Comparison of ENCODE assay signal across 13 cellular contexts in genomic region chr1:218537131-218537904, GRCh38.
DNase-seq lines count a peak whose midpoint lies in the region; ATAC-seq and TF ChIP-seq lines count a peak whose summit lies in the region.
"Had no signal": no experiment of that assay in that cellular context is flagged by ENCODE, and none has a peak within 500 bp of the region (broad histone marks: within the 10 kb centered on the region; RNA-seq: fewer than 3 reads in every experiment).

No MANE protein-coding gene starts in this region.

- no peaks in the 10 kb centered on the region for H3K4me1 Mint-ChIP-seq in activated T-helper 2 cell treated with anti-CD3 and anti-CD28 coated beads, Interferon-gamma antibody, Interleukin-2, Interleukin-4, amounts not matched to agents 10 μg/mL and 5 μg/mL and 100 μg/mL, durations not matched to agents 14 hours and 24 hours and 36 hours (ENCODE audit: low read depth)
- H3K4me1 Mint-ChIP-seq: activated CD4-positive, alpha-beta memory T cell treated with anti-CD3 and anti-CD28 coated beads, Interleukin-2, amount 10 ng/mL, durations not matched to agents 7 days and 5 days had no signal

- H3K4me3 Mint-ChIP-seq in activated T-helper 2 cell treated with anti-CD3 and anti-CD28 coated beads, Interferon-gamma antibody, Interleukin-2, Interleukin-4, amounts not matched to agents 10 μg/mL and 5 μg/mL and 100 μg/mL, durations not matched to agents 14 hours and 24 hours and 36 hours (ENCODE audit: low read depth) = no peak overlapping the region
- H3K4me3 Mint-ChIP-seq: activated CD4-positive, alpha-beta memory T cell treated with anti-CD3 and anti-CD28 coated beads, Interleukin-2, amount 10 ng/mL, durations not matched to agents 7 days and 5 days had no signal

- H3K4me1 ChIP-seq in urinary bladder (ENCODE audit: insufficient read depth) = no peaks in the 10 kb centered on the region
- no peaks in the 10 kb centered on the region for H3K4me1 ChIP-seq in right cardiac atrium (ENCODE audit: control insufficient read depth, insufficient read depth, low read length)
- H3K4me1 ChIP-seq: thyroid gland had no signal

- in situ Hi-C loops in astrocyte of the spinal cord (cut with HindIII; ENCODE audit: low sequenced_read_pairs) = no loop called here

- H3K27ac ChIP-seq in urinary bladder (ENCODE audit: low read depth) (peak overlapping the region; percentile 38), right cardiac atrium (ENCODE audit: low read length) (no peak overlapping the region)
- H3K27ac ChIP-seq: dorsolateral prefrontal cortex, SJSA1, thyroid gland had no signal

- no peak for TF ChIP-seq CTCF in astrocyte of the spinal cord (IDR thresholded peaks at IDR 0.05; ENCODE audit: low read depth, low read length)
- TF ChIP-seq CTCF in foreskin fibroblast (IDR thresholded peaks at IDR 0.05; ENCODE audit: low read depth, low read length) = no peak

- no peak overlapping the region for H3K27ac Mint-ChIP-seq in activated T-helper 2 cell treated with anti-CD3 and anti-CD28 coated beads, Interferon-gamma antibody, Interleukin-2, Interleukin-4, amounts not matched to agents 10 μg/mL and 5 μg/mL and 100 μg/mL, durations not matched to agents 14 hours and 24 hours and 36 hours
- H3K27ac Mint-ChIP-seq: activated CD4-positive, alpha-beta memory T cell treated with anti-CD3 and anti-CD28 coated beads, Interleukin-2, amount 10 ng/mL, durations not matched to agents 7 days and 5 days had no signal

- H3K36me3 Mint-ChIP-seq in activated T-helper 2 cell treated with anti-CD3 and anti-CD28 coated beads, Interferon-gamma antibody, Interleukin-2, Interleukin-4, amounts not matched to agents 10 μg/mL and 5 μg/mL and 100 μg/mL, durations not matched to agents 14 hours and 24 hours and 36 hours (ENCODE audit: low read depth) = no peaks in the 10 kb centered on the region

- H3K9me3 ChIP-seq in right cardiac atrium (ENCODE audit: control insufficient read depth, low read length) = no peaks in the 10 kb centered on the region
- H3K9me3 ChIP-seq: SJSA1, thyroid gland had no signal

- no peaks in the 10 kb centered on the region for H3K27me3 ChIP-seq in right cardiac atrium (ENCODE audit: control insufficient read depth, insufficient read depth)
- H3K27me3 ChIP-seq: dorsolateral prefrontal cortex, SJSA1, thyroid gland had no signal

- DNase-seq in GM04504 (ENCODE audit: low read depth) (peak; percentile 36), astrocyte of the spinal cord (ENCODE audit: low read depth, low spot score) (peak; percentile 44), foreskin fibroblast (peak; percentile 57 to 73), NCI-H1092 treated with DMSO at 0.1 percent for 48 hours (lab: John Stamatoyannopoulos, UW) (no peak), NCI-H1694 (lab: John Stamatoyannopoulos, UW) (no peak), right cardiac atrium (no peak)
- DNase-seq in activated T-helper 2 cell treated with anti-CD3 and anti-CD28 coated beads, Interferon-gamma antibody, Interleukin-2, Interleukin-4, amounts not matched to agents 10 μg/mL and 5 μg/mL and 100 μg/mL, durations not matched to agents 14 hours and 24 hours and 36 hours (ENCODE audit: low spot score) = no peak
- DNase-seq: activated CD4-positive, alpha-beta memory T cell treated with anti-CD3 and anti-CD28 coated beads, Interleukin-2, amount 10 ng/mL, durations not matched to agents 7 days and 5 days; anterior cingulate cortex; dorsolateral prefrontal cortex; thyroid gland had no signal

- H3K27me3 Mint-ChIP-seq in activated T-helper 2 cell treated with anti-CD3 and anti-CD28 coated beads, Interferon-gamma antibody, Interleukin-2, Interleukin-4, amounts not matched to agents 10 μg/mL and 5 μg/mL and 100 μg/mL, durations not matched to agents 14 hours and 24 hours and 36 hours (ENCODE audit: low read depth) = no peaks in the 10 kb centered on the region
- H3K27me3 Mint-ChIP-seq: activated CD4-positive, alpha-beta memory T cell treated with anti-CD3 and anti-CD28 coated beads, Interleukin-2, amount 10 ng/mL, durations not matched to agents 7 days and 5 days had no signal

- intact Hi-C loops in activated T-helper 2 cell treated with anti-CD3 and anti-CD28 coated beads, Interferon-gamma antibody, Interleukin-2, Interleukin-4, amounts not matched to agents 10 μg/mL and 5 μg/mL and 100 μg/mL, durations not matched to agents 14 hours and 24 hours and 36 hours (cut with micrococcal nuclease) = no loop called here
- intact Hi-C loops in right cardiac atrium (cut with DNase I) = no loop called here

- no peak overlapping the region for H3K4me3 ChIP-seq in astrocyte of the spinal cord (ENCODE audit: low read depth, low read length)
- H3K4me3 ChIP-seq in foreskin fibroblast (ENCODE audit: low read depth in 1 of 2, low read length in 2 of 2) = no peak overlapping the region
- H3K4me3 ChIP-seq in urinary bladder (ENCODE audit: low read depth, low read length) = no peak overlapping the region
- no peak overlapping the region for H3K4me3 ChIP-seq in right cardiac atrium (ENCODE audit: low read length)
- H3K4me3 ChIP-seq: dorsolateral prefrontal cortex, SJSA1, thyroid gland had no signal

- no peaks in the 10 kb centered on the region for H3K9me3 Mint-ChIP-seq in activated T-helper 2 cell treated with anti-CD3 and anti-CD28 coated beads, Interferon-gamma antibody, Interleukin-2, Interleukin-4, amounts not matched to agents 10 μg/mL and 5 μg/mL and 100 μg/mL, durations not matched to agents 14 hours and 24 hours and 36 hours
- H3K9me3 Mint-ChIP-seq: activated CD4-positive, alpha-beta memory T cell treated with anti-CD3 and anti-CD28 coated beads, Interleukin-2, amount 10 ng/mL, durations not matched to agents 7 days and 5 days had no signal

- ATAC-seq in right cardiac atrium = no peak

- WGBS in urinary bladder = 75% methylated on average over 6 of the region's 6 CpGs
- 77% methylated on average over 6 of the region's 6 CpGs for WGBS in right cardiac atrium

- no peaks in the 10 kb centered on the region for H3K36me3 ChIP-seq in urinary bladder (ENCODE audit: insufficient read depth)
- H3K36me3 ChIP-seq: SJSA1, thyroid gland had no signal

Comparison
In these comparisons a context has a peak if more than half of its experiments do, and no peak if none do; other contexts are left out.
1. DNase-seq: peak in GM04504 (single experiment), astrocyte of the spinal cord (single experiment) and foreskin fibroblast (2 of 2); none in activated T-helper 2 cell treated with anti-CD3 and anti-CD28 coated beads, Interferon-gamma antibody, Interleukin-2, Interleukin-4, amounts not matched to agents 10 μg/mL and 5 μg/mL and 100 μg/mL, durations not matched to agents 14 hours and 24 hours and 36 hours (single experiment), NCI-H1092 treated with DMSO at 0.1 percent for 48 hours (single experiment), NCI-H1694 (single experiment) and right cardiac atrium (0 of 3).